26 cellular contexts compared by ENCODE assay signal in genomic region chr5:116468583-116468982, GRCh38.
"Had no signal": no experiment of that assay in that cellular context is flagged by ENCODE, and none has a peak within 500 bp of the region (broad histone marks: within the 10 kb centered on the region; RNA-seq: fewer than 3 reads in every experiment).

No MANE protein-coding gene starts in this region.

- H3K36me3 ChIP-seq: neutrophil, thoracic aorta had no signal

- H3K4me1 ChIP-seq: pancreas, psoas muscle, spleen, stomach, thyroid gland, tibial nerve, vagina had no signal

- DNase-seq: naive thymus-derived CD8-positive, alpha-beta T cell; nephron progenitor cell; nucleus accumbens; pancreas; psoas muscle; right cardiac atrium; spleen; stimulated activated CD4-positive, alpha-beta T cell treated with anti-CD3 and anti-CD28 coated beads, Interleukin-15, amount 100 ng/mL, for 24 hours; stimulated activated CD4-positive, alpha-beta T cell treated with anti-CD3 and anti-CD28 coated beads, Interleukin-2, amount 100 ng/mL, for 24 hours; stimulated activated CD4-positive, alpha-beta T cell treated with anti-CD3 and anti-CD28 coated beads, Interleukin-2, amount 100 ng/mL, for 48 hours; stimulated activated CD4-positive, alpha-beta T cell treated with anti-CD3 and anti-CD28 coated beads, Interleukin-4, amount 100 ng/mL, for 24 hours; stimulated activated naive B cell treated with anti-CD40 and anti-IgM and Interleukin-4, amounts not matched to agents 10 μg/mL and 1 μg/mL and 100 μg/mL, for 72 hours; stimulated activated naive CD4-positive, alpha-beta T cell treated with Interleukin-2 at 50 U/mL for 16 hours; stomach; thyroid gland; trophoblast cell; upper lobe of left lung had no signal

- H3K4me3 ChIP-seq: pancreas, psoas muscle, skin epidermis, smooth muscle cell, spleen, stomach, thoracic aorta, thyroid gland, tibial nerve, upper lobe of left lung, vagina had no signal

- FAIRE-seq: pancreas, urothelium cell line had no signal

- H3K27ac ChIP-seq: neutrophil, pancreas, psoas muscle, skin epidermis, spleen, stomach, thoracic aorta, thyroid gland, tibial nerve, upper lobe of left lung, vagina had no signal

- H3K9me3 ChIP-seq: neutrophil, pancreas, thoracic aorta, thyroid gland, tibial nerve, vagina had no signal

- H3K27me3 ChIP-seq: neutrophil, pancreas, spleen, stomach, thyroid gland, tibial nerve, upper lobe of left lung, vagina had no signal

- ATAC-seq: naive thymus-derived CD8-positive, alpha-beta T cell; natural killer cell treated with Interleukin-12 subunit alpha and Interleukin-12 subunit beta and Interleukin-15 and Interleukin-18, amount 100 ng/mL, for 72 hours; pancreas; psoas muscle; right cardiac atrium; stimulated activated effector memory CD8-positive, alpha-beta T cell treated with anti-CD3 and anti-CD28 coated beads, Interleukin-12 subunit alpha, Interleukin-12 subunit beta, amount 100 ng/mL, for 72 hours; stimulated activated naive B cell treated with anti-CD40 and anti-IgM and Interleukin-4, amounts not matched to agents 10 μg/mL and 1 μg/mL and 100 μg/mL, for 72 hours had no signal

- H3K4me2 ChIP-seq: smooth muscle cell had no signal
